1 cellular context compared by ENCODE assay signal in genomic region chr3:69085543-69086132, GRCh38.
TF ChIP-seq lines count a peak whose summit lies in the region.

No MANE protein-coding gene starts in this region.

TF ChIP-seq in GM23338, 12 proteins besides CTCF, POLR2A, EP300 and RAD21 (continued from another document):
- TF ChIP-seq ZNF462 (CRISPR knock-in tag; IDR thresholded peaks at IDR 0.05) (no peak), POLR2AphosphoS5 (IDR thresholded peaks at IDR 0.05; ENCODE audit: low read depth) (no peak), EZH2phosphoT487 (IDR thresholded peaks at IDR 0.05; ENCODE audit: unreplicated experiment) (no peak), EZH2 (IDR thresholded peaks at IDR 0.05; ENCODE audit: low read depth, unreplicated experiment) (no peak)
